8 cellular contexts compared by ENCODE assay signal in the genomic region with DNA sequence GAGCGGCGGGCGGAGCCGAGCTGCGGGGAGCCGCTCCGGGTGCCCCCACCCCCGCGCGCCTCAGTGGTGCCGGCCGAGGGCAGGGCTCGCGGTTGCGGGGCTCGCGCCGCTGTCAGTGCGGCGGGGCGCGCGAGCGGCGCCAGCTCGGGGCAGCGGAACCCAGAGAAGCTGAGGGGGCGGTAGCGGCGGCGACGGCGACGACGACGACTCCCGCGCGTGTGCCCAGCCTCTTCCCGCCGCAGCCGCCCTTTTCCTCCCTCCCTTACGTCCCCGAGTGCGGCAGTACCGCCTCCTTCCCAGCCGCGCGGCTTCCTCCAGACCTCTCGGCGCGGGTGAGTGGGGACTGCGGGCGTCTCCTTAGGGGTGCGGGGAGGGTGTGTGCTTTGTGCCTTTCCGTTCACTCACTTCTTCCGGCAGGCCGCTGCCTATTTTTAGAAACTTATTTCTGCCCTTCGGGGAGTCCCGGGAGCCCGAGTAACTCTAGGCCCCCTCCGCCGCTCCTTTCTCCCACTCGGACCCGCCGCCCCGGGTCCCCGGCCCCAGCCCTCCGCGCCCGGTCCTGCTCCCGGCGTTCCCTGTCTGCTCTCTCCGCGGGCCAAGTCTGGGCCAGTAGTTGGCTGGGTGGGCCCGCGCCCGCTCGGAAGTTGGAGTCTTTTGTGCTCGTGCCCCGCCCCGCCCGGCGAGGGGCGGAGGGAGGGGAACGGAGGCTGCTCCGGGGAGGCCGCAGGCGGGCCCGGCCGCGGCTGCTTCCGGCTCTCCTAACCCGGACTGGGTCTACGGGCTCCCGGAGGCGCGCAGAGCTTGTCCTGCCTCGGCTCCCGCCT. TPM values are rescaled to one million over a fixed set of nuclear protein-coding genes. Genes with fewer than 3 reads are reported as not detected.
A peak's percentile ranks its signal among the peaks of the same experiment; 100 is the strongest.
DNase-seq lines count a peak whose midpoint lies in the region; ATAC-seq and TF ChIP-seq lines count a peak whose summit lies in the region.

A gene (plus strand): TSS at position 112 of the 824 bp plus-strand sequence. CDS start 78,164 bp downstream, outside the sequence.

- DNase-seq in AG08396 (ENCODE audit: low spot score) (peak; percentile 80), NCI-H345 treated with DMSO at 0.1 percent for 48 hours (lab: John Stamatoyannopoulos, UW; ENCODE audit: unreplicated experiment) (peak; percentile 57), choroid plexus epithelial cell (ENCODE audit: low read depth) (peak; percentile 80), left colon (peak; percentile 84 to 90)
- DNase-seq in activated CD4-positive, alpha-beta T cell treated with anti-CD3 and anti-CD28 coated beads for 24 hours (ENCODE audit: low read depth in 2 of 2), result peak; percentile 60 to 69
- DNase-seq in stimulated activated CD4-positive, alpha-beta T cell treated with anti-CD3 and anti-CD28 coated beads, Interleukin-1b, Interleukin-23, amount 100 ng/mL, for 48 hours, result peak; percentile 77

- H3K4me3 ChIP-seq in choroid plexus epithelial cell (ENCODE audit: low read depth, low read length), result peak within 1 kb of the TSS; percentile 80

- intact Hi-C loops in left colon (cut with DNase I, micrococcal nuclease), result no loop called here

- TF ChIP-seq CTCF in choroid plexus epithelial cell (conservative IDR thresholded peaks at IDR 0.05; ENCODE audit: low read depth, low read length), result no peak

- peak; percentile 70 for ATAC-seq in GM18907 (IDR thresholded peaks at IDR 0.05; ENCODE audit: unreplicated experiment)
- peak; percentile 32 for ATAC-seq in HG03139 (IDR thresholded peaks at IDR 0.05; ENCODE audit: unreplicated experiment)
- ATAC-seq in left colon, result peak; percentile 57

RNA-seq across cellular contexts. Expression of the gene that starts here (rescaled TPM):
- total RNA-seq in left colon, result 100 to 1,000 TPM; 190 to 191 TPM

Comparison
In these comparisons a context has a peak if more than half of its experiments do, and no peak if none do; other contexts are left out.
1. Peak in every context shown above with its lines: DNase-seq, ATAC-seq and H3K4me3 ChIP-seq.